24 cellular contexts compared by ENCODE assay signal in genomic region chr12:98058838-98059237, GRCh38.
DNase-seq lines count a peak whose midpoint lies in the region; TF ChIP-seq lines count a peak whose summit lies in the region.
"Had no signal": no experiment of that assay in that cellular context is flagged by ENCODE, and none has a peak within 500 bp of the region (broad histone marks: within the 10 kb centered on the region; RNA-seq: fewer than 3 reads in every experiment).

No MANE protein-coding gene starts in this region.

- TF ChIP-seq CTCF in coronary artery (IDR thresholded peaks at IDR 0.05) = no peak

- in situ Hi-C loops in G401 (cut with HindIII; ENCODE audit: low sequenced_read_pairs) = no loop called here

- H3K27ac ChIP-seq in coronary artery = no peak overlapping the region
- H3K27ac ChIP-seq: HL-60, ovary, SJSA1, upper lobe of left lung had no signal

- DNase-seq in G401 (ENCODE audit: low spot score) (peak; percentile 4), NCI-H187 treated with DMSO at 0.1 percent for 48 hours (lab: John Stamatoyannopoulos, UW) (peak; percentile 79), astrocyte of the hippocampus (ENCODE audit: low read depth, low spot score) (peak; percentile 91), retina (peak; percentile 69), coronary artery (ENCODE audit: low spot score) (no peak), NCI-H82 (lab: John Stamatoyannopoulos, UW) (no peak), SW480 (ENCODE audit: low spot score) (no peak)
- DNase-seq: activated CD4-positive, alpha-beta T cell treated with anti-CD3 and anti-CD28 coated beads, Interleukin-2, amount 50 U/mL, for 48 hours; activated naive CD4-positive, alpha-beta T cell treated with Interleukin-2 at 50 U/mL for 16 hours; effector CD4-positive, alpha-beta T cell; HFFc6; kidney; naive thymus-derived CD4-positive, alpha-beta T cell; NCI-H1092; NCI-H2171 treated with DMSO at 0.1 percent for 48 hours; ovary; right cardiac atrium; RPMI8226; stimulated activated CD4-positive, alpha-beta T cell treated with anti-CD3 and anti-CD28 coated beads, Interleukin-12 subunit alpha, Interleukin-12 subunit beta, amount 100 ng/mL, for 4 hours; stimulated activated CD4-positive, alpha-beta T cell treated with anti-CD3 and anti-CD28 coated beads, Interleukin-4, amount 100 ng/mL, for 24 hours; upper lobe of left lung had no signal

- no peak overlapping the region for H3K4me3 ChIP-seq in coronary artery
- H3K4me3 ChIP-seq: GM23338, ovary, SJSA1, upper lobe of left lung had no signal

Comparison
In these comparisons a context has a peak if more than half of its experiments do, and no peak if none do; other contexts are left out.
1. DNase-seq: peak in G401 (single experiment), NCI-H187 treated with DMSO at 0.1 percent for 48 hours (single experiment), astrocyte of the hippocampus (single experiment) and retina (single experiment); none in coronary artery (single experiment), NCI-H82 (single experiment) and SW480 (single experiment).